Comparison of ENCODE assay signal across 13 cellular contexts in the genomic region with DNA sequence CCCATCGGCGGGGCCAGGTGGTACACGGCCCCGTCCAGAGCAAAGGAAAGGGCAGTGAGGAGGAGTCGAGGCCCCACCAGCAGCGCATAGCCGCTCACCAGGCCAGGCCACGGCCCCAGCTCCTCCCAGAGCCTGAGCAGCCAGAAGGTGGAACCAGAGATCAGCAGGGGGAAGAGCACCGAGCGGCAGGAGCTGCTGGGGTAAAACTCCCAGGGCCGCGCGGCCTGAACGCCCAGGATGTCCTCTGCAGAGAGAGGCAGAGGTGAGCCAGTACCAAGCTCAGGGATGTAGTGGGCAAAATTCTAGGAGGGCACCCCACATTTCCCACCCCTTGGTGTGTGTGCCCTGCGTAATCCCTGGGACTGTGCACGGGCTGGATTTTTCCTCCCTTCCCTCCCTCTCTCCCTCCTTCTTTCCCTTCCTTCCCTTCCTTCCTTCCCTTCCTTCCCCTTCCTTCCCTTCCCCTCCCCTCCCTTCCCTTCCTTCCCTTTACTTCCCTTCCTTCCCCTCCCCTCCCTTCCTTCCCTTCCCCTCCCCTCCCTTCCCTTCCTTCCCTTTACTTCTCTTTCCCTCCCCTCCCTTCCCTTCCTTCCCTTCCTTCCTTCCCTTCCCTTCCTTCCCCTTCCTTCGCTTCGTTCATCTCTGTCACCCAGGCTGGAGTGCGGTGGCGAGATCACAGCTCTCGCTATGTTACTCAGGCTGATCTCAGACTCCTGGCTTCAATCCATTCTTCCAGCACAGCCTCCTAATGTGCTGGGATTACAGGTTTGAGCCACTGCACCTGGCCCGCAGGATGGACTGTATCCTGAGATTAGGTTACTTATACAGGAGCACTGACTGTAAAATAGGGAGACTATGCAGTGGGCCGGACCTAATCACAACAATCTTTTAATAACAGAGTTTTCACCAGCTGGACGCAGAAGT. TPM values are rescaled to one million over a fixed set of nuclear protein-coding genes. Genes with fewer than 3 reads are reported as not detected.
DNase-seq lines count a peak whose midpoint lies in the region; ATAC-seq and TF ChIP-seq lines count a peak whose summit lies in the region.
"Had no signal": no experiment of that assay in that cellular context is flagged by ENCODE, and none has a peak within 500 bp of the region (broad histone marks: within the 10 kb centered on the region; RNA-seq: fewer than 3 reads in every experiment).

No MANE protein-coding gene starts in this region.

- H3F3A ChIP-seq in GM23248 (ENCODE audit: insufficient read depth): no peaks in the 10 kb centered on the region

- in situ Hi-C loops in GM23248 (cut with MboI): no loop called here

- H4K20me1 ChIP-seq in GM23248 (ENCODE audit: insufficient read depth): no peaks in the 10 kb centered on the region

- no peak overlapping the region for H3K4me3 Mint-ChIP-seq in osteocyte (ENCODE audit: unreplicated experiment)
- H3K4me3 Mint-ChIP-seq: CD4-positive, CD25-positive, alpha-beta regulatory T cell; dendritic cell treated with granulocyte-macrophage colony-stimulating factor and Interleukin-4, amounts not matched to agents 40 ng/mL and 50 ng/mL, for 4 days had no signal

- H3K36me3 ChIP-seq in GM23248 (ENCODE audit: low read depth): no peaks in the 10 kb centered on the region

- no peaks in the 10 kb centered on the region for H3K27me3 ChIP-seq in GM23248 (replicated peaks; ENCODE audit: insufficient read depth)
- H3K27me3 ChIP-seq: hepatocyte had no signal

- no peaks in the 10 kb centered on the region for H3K9me3 Mint-ChIP-seq in osteocyte (ENCODE audit: unreplicated experiment)
- H3K9me3 Mint-ChIP-seq: CD4-positive, CD25-positive, alpha-beta regulatory T cell; dendritic cell treated with granulocyte-macrophage colony-stimulating factor and Interleukin-4, amounts not matched to agents 40 ng/mL and 50 ng/mL, for 4 days had no signal

- peaks cover 20% of the 10 kb centered on the region for H3K79me2 ChIP-seq in GM23248 (ENCODE audit: insufficient read depth)

- H3K9me3 ChIP-seq in GM23248 (ENCODE audit: low read depth): no peaks in the 10 kb centered on the region

- no peak for ATAC-seq in HG03354 (IDR thresholded peaks at IDR 0.05; ENCODE audit: poor library complexity, severe bottlenecking, unreplicated experiment)

- H3K27ac ChIP-seq in GM23248: no peak overlapping the region
- H3K27ac ChIP-seq: hepatocyte had no signal

- H3K27me3 Mint-ChIP-seq in osteocyte (ENCODE audit: unreplicated experiment): no peaks in the 10 kb centered on the region
- H3K27me3 Mint-ChIP-seq: dendritic cell treated with granulocyte-macrophage colony-stimulating factor and Interleukin-4, amounts not matched to agents 40 ng/mL and 50 ng/mL, for 4 days had no signal

- H3K4me3 ChIP-seq in GM23248: no peak overlapping the region
- H3K4me3 ChIP-seq: hepatocyte had no signal

- DNase-seq in AG09319 (ENCODE audit: extremely low read depth, low read depth): no peak
- peak; percentile 23 for DNase-seq in GM23248
- DNase-seq in SK-N-DZ (ENCODE audit: low spot score): peak; percentile 84
- peak; percentile 62 for DNase-seq in iPS-NIHi11 (ENCODE audit: low spot score)
- DNase-seq in osteocyte (ENCODE audit: extremely low spot score, unreplicated experiment): no peak
- no peak for DNase-seq in DMS79 (lab: John Stamatoyannopoulos, UW)
- DNase-seq in LoVo (ENCODE audit: low spot score): no peak
- DNase-seq: activated effector memory CD4-positive, alpha-beta T cell treated with Interleukin-2 at 50 U/mL for 16 hours; CD4-positive, CD25-positive, alpha-beta regulatory T cell had no signal

- no peak overlapping the region for H2AFZ ChIP-seq in GM23248
- H2AFZ ChIP-seq: hepatocyte had no signal

- TF ChIP-seq CTCF in AG09319 (IDR thresholded peaks at IDR 0.05; ENCODE audit: low read depth, low read length) (peak; percentile 2), osteocyte (IDR thresholded peaks at IDR 0.05) (no peak)

- 0 out of 2 replicates have a peak, but pooled peaks cover 2% of the 10 kb centered on the region for H3K4me1 ChIP-seq in GM23248 (ENCODE audit: insufficient read depth)

- 59 to 62% methylated on average over 22 to 24 of the region's 24 CpGs for WGBS in GM23248 (ENCODE audit: low coverage in 1 of 2, low lambda C conversion rate in 2 of 2, missing lambda C conversion rate in 2 of 2), 2 experiments

- H3K9ac ChIP-seq in GM23248: no peak overlapping the region

- peaks cover 4% of the 10 kb centered on the region for H3K36me3 Mint-ChIP-seq in osteocyte (ENCODE audit: unreplicated experiment)

- H3K27ac Mint-ChIP-seq in osteocyte (ENCODE audit: unreplicated experiment): no peak overlapping the region
- H3K27ac Mint-ChIP-seq: CD4-positive, CD25-positive, alpha-beta regulatory T cell; dendritic cell treated with granulocyte-macrophage colony-stimulating factor and Interleukin-4, amounts not matched to agents 40 ng/mL and 50 ng/mL, for 4 days had no signal

- no peak overlapping the region for H3K4me2 ChIP-seq in GM23248 (ENCODE audit: unreplicated experiment)
- H3K4me2 ChIP-seq: hepatocyte had no signal

- H3K9me2 ChIP-seq in GM23248 (ENCODE audit: insufficient read depth): no peaks in the 10 kb centered on the region

- H3K4me1 Mint-ChIP-seq in osteocyte (ENCODE audit: unreplicated experiment): peaks cover 12% of the 10 kb centered on the region

RNA-seq across cellular contexts. Expression of gene NCBP2, which starts 6.4 kb away (rescaled TPM):
- total RNA-seq in GM23248 (2014; rRNA removed; shearing (Covaris generic)): 75.3 and 81.9 TPM in 2 replicates
- 107 TPM in 2 replicates for polyA plus RNA-seq in GM23248 (2016; fragmentation: Nextera tagmentation; extraction: Ambion mirVana)
- 172 and 178 TPM in 2 replicates for polyA plus RNA-seq in SK-N-DZ (2014; cell fraction: cytosol; rRNA removed)
- 94.3 and 109 TPM in 2 replicates for polyA plus RNA-seq in SK-N-DZ (2014; cell fraction: nucleus; rRNA removed)
- 59.5 and 66.1 TPM in 2 replicates for total RNA-seq in osteocyte

RNA-seq across cellular contexts. Expression of gene PIGZ, which starts 19.9 kb away (rescaled TPM):
- total RNA-seq in GM23248 (2014; rRNA removed; shearing (Covaris generic)): 3.9 and 5.7 TPM in 2 replicates
- 7.6 and 9.6 TPM in 2 replicates for polyA plus RNA-seq in GM23248 (2016; fragmentation: Nextera tagmentation; extraction: Ambion mirVana)
- 3.8 and 8.7 TPM in 2 replicates for polyA plus RNA-seq in SK-N-DZ (2014; cell fraction: cytosol; rRNA removed)
- 2.0 and 3.9 TPM in 2 replicates for polyA plus RNA-seq in SK-N-DZ (2014; cell fraction: nucleus; rRNA removed)
- 7.9 and 9.5 TPM in 2 replicates for total RNA-seq in osteocyte
- total RNA-seq: OCI-LY7 had no signal

Comparison
In these comparisons a context has a peak if more than half of its experiments do, and no peak if none do; other contexts are left out.
1. DNase-seq: peak in GM23248 (single experiment), SK-N-DZ (single experiment) and iPS-NIHi11 (single experiment); none in AG09319 (single experiment), osteocyte (single experiment), DMS79 (single experiment) and LoVo (single experiment).